ENCODE assay signal across 7 cellular contexts in genomic region chr17:68208651-68209050, GRCh38. TPM values are rescaled to one million over a fixed set of nuclear protein-coding genes. Genes with fewer than 3 reads are reported as not detected.
A peak's percentile ranks its signal among the peaks of the same experiment; 100 is the strongest.
DNase-seq lines count a peak whose midpoint lies in the region; ATAC-seq and TF ChIP-seq lines count a peak whose summit lies in the region.
"Not testable (repeated sequence)": the region's sequence is repeated elsewhere in the genome, so short reads cannot be mapped to it uniquely, and the experiment has no call there.

No MANE protein-coding gene starts in this region.

- not testable (repeated sequence) for TF ChIP-seq CTCF in activated B cell treated with CpG ODN at 0.5 μM for 24 hours (IDR thresholded peaks at IDR 0.05); progenitor cell of endocrine pancreas (IDR thresholded peaks at IDR 0.05; ENCODE audit: unreplicated experiment)

- H3K36me3 ChIP-seq in BLaER1: peaks cover 42% of the 10 kb centered on the region
- peaks cover 0 to 12% (median 0%) of the 10 kb centered on the region in 3 experiments for H3K36me3 ChIP-seq in naive thymus-derived CD4-positive, alpha-beta T cell (ENCODE audit: control insufficient read depth in 2 of 3, insufficient read depth in 3 of 3, low read length in 3 of 3)

- POLR2A ChIA-PET in activated B cell treated with CpG ODN at 0.5 μM for 24 hours (lab: Charles Lee): interaction anchor here (0.5 to 8.5 kb wide), 5 partner anchors 25 to 83 kb away, joined by 3 to 145 read pairs (median 4); partner anchors contain the start of genes AMZ2 and ARSG
- POLR2A ChIA-PET in naive thymus-derived CD4-positive, alpha-beta T cell (lab: Charles Lee): interaction anchor here (0.5 to 4.8 kb wide), 6 partner anchors 11 to 141 kb away, joined by 3 to 36 read pairs (median 4); partner anchors contain the start of gene AMZ2

- not testable (repeated sequence) for H3K27me3 Mint-ChIP-seq in IgD-negative memory B cell; activated B cell treated with CpG ODN at 0.5 μM for 24 hours; activated T-helper 1 cell treated with anti-CD3 and anti-CD28 coated beads, Interleukin-12 subunit alpha, Interleukin-12 subunit beta, Interleukin-2, Interleukin-4 antibody, amounts not matched to agents 30 ng/mL and 10 ng/mL and 1 ng/mL, durations not matched to agents 14 hours and 24 hours and 36 hours (ENCODE audit: insufficient read depth); naive thymus-derived CD4-positive, alpha-beta T cell; progenitor cell of endocrine pancreas

- H3K27me3 ChIP-seq in BLaER1: peaks cover 11% of the 10 kb centered on the region; the same call in 1 of the 2 replicates
- H3K27me3 ChIP-seq in naive thymus-derived CD4-positive, alpha-beta T cell (ENCODE audit: control insufficient read depth in 2 of 2, insufficient read depth in 2 of 2, low read length in 2 of 2): not testable (repeated sequence)

- not testable (repeated sequence) for H3K9ac ChIP-seq in BLaER1

- H3K9me3 Mint-ChIP-seq in IgD-negative memory B cell; activated B cell treated with CpG ODN at 0.5 μM for 24 hours; activated T-helper 1 cell treated with anti-CD3 and anti-CD28 coated beads, Interleukin-12 subunit alpha, Interleukin-12 subunit beta, Interleukin-2, Interleukin-4 antibody, amounts not matched to agents 30 ng/mL and 10 ng/mL and 1 ng/mL, durations not matched to agents 14 hours and 24 hours and 36 hours; naive thymus-derived CD4-positive, alpha-beta T cell; progenitor cell of endocrine pancreas (ENCODE audit: low read depth): not testable (repeated sequence)

- not testable (repeated sequence) for DNase-seq in activated B cell treated with CpG ODN at 0.5 μM for 24 hours; activated T-helper 1 cell treated with anti-CD3 and anti-CD28 coated beads, Interleukin-12 subunit alpha, Interleukin-12 subunit beta, Interleukin-2, Interleukin-4 antibody, amounts not matched to agents 30 ng/mL and 10 ng/mL and 1 ng/mL, durations not matched to agents 14 hours and 24 hours and 36 hours (ENCODE audit: low spot score); naive thymus-derived CD4-positive, alpha-beta T cell; progenitor cell of endocrine pancreas (ENCODE audit: low spot score, unreplicated experiment)
- DNase-seq in ecto neural progenitor cell (ENCODE audit: low spot score): peak; percentile 28

- intact Hi-C loops in activated B cell treated with CpG ODN at 0.5 μM for 24 hours (cut with micrococcal nuclease): loop anchor here (10.0 kb wide), 1 partner anchor 394 kb away; no protein-coding TSS in a partner anchor
- intact Hi-C loops in activated T-helper 1 cell treated with anti-CD3 and anti-CD28 coated beads, Interleukin-12 subunit alpha, Interleukin-12 subunit beta, Interleukin-2, Interleukin-4 antibody, amounts not matched to agents 30 ng/mL and 10 ng/mL and 1 ng/mL, durations not matched to agents 14 hours and 24 hours and 36 hours (cut with micrococcal nuclease): loop anchor here (5.0 to 10.0 kb wide), 2 partner anchors 214 to 1906 kb away; partner anchors contain the start of genes C17orf58 and PRKCA
- intact Hi-C loops in naive thymus-derived CD4-positive, alpha-beta T cell (cut with micrococcal nuclease): loop anchor here (5.0 to 10.0 kb wide), 3 partner anchors 106 to 304 kb away; partner anchors contain the start of gene PRKAR1A (in 1 of the 2)

- H3K36me3 Mint-ChIP-seq in IgD-negative memory B cell (peaks cover 12% of the 10 kb centered on the region), activated B cell treated with CpG ODN at 0.5 μM for 24 hours (ENCODE audit: low read depth) (peaks cover 47% of the 10 kb centered on the region), progenitor cell of endocrine pancreas (ENCODE audit: insufficient read depth) (peaks cover 18% of the 10 kb centered on the region)
- peaks cover 26% of the 10 kb centered on the region for H3K36me3 Mint-ChIP-seq in activated T-helper 1 cell treated with anti-CD3 and anti-CD28 coated beads, Interleukin-12 subunit alpha, Interleukin-12 subunit beta, Interleukin-2, Interleukin-4 antibody, amounts not matched to agents 30 ng/mL and 10 ng/mL and 1 ng/mL, durations not matched to agents 14 hours and 24 hours and 36 hours (ENCODE audit: low read depth)
- peaks cover 9 to 38% (median 19%) of the 10 kb centered on the region in 5 donors for H3K36me3 Mint-ChIP-seq in naive thymus-derived CD4-positive, alpha-beta T cell

- CTCF ChIA-PET in activated B cell treated with CpG ODN at 0.5 μM for 24 hours (lab: Charles Lee): not testable (repeated sequence)
- CTCF ChIA-PET in naive thymus-derived CD4-positive, alpha-beta T cell (lab: Charles Lee): interaction anchor here (0.8 to 1.1 kb wide), 2 partner anchors 37 to 223 kb away, joined by 3 to 5 read pairs; no protein-coding TSS in a partner anchor

- H3K27ac Mint-ChIP-seq in IgD-negative memory B cell: peak overlapping the region in 2 of 3 donors; percentile 32 to 73
- H3K27ac Mint-ChIP-seq in activated B cell treated with CpG ODN at 0.5 μM for 24 hours: peak overlapping the region; percentile 59
- H3K27ac Mint-ChIP-seq in activated T-helper 1 cell treated with anti-CD3 and anti-CD28 coated beads, Interleukin-12 subunit alpha, Interleukin-12 subunit beta, Interleukin-2, Interleukin-4 antibody, amounts not matched to agents 30 ng/mL and 10 ng/mL and 1 ng/mL, durations not matched to agents 14 hours and 24 hours and 36 hours: not testable (repeated sequence)
- H3K27ac Mint-ChIP-seq in naive thymus-derived CD4-positive, alpha-beta T cell: peak overlapping the region in 3 of 9 donors; percentile 51 to 60 (median 57)
- H3K27ac Mint-ChIP-seq in progenitor cell of endocrine pancreas: peak overlapping the region; percentile 50

- H3K4me1 ChIP-seq in BLaER1: peaks cover 54% of the 10 kb centered on the region
- not testable (repeated sequence) for H3K4me1 ChIP-seq in naive thymus-derived CD4-positive, alpha-beta T cell (ENCODE audit: control insufficient read depth in 2 of 2, insufficient read depth in 2 of 2, low read length in 2 of 2)

- H3K4me2 ChIP-seq in BLaER1: peak overlapping the region; percentile 19; the same call in 1 of the 2 replicates

- H3K4me3 Mint-ChIP-seq in IgD-negative memory B cell (peak overlapping the region in 2 of 4 donors; percentile 28 to 69), progenitor cell of endocrine pancreas (ENCODE audit: low read depth) (peak overlapping the region; percentile 38)
- H3K4me3 Mint-ChIP-seq in activated B cell treated with CpG ODN at 0.5 μM for 24 hours: not testable (repeated sequence)
- H3K4me3 Mint-ChIP-seq in activated T-helper 1 cell treated with anti-CD3 and anti-CD28 coated beads, Interleukin-12 subunit alpha, Interleukin-12 subunit beta, Interleukin-2, Interleukin-4 antibody, amounts not matched to agents 30 ng/mL and 10 ng/mL and 1 ng/mL, durations not matched to agents 14 hours and 24 hours and 36 hours: peak overlapping the region; percentile 12
- H3K4me3 Mint-ChIP-seq in naive thymus-derived CD4-positive, alpha-beta T cell: peak overlapping the region in 7 of 10 donors; percentile 11 to 64 (median 53)

- not testable (repeated sequence) for H4K20me1 ChIP-seq in BLaER1

- ATAC-seq in activated B cell treated with CpG ODN at 0.5 μM for 24 hours (ENCODE audit: low read depth); naive thymus-derived CD4-positive, alpha-beta T cell: not testable (repeated sequence)

- H3K4me1 Mint-ChIP-seq in IgD-negative memory B cell: peaks cover 21 to 36% (median 33%) of the 10 kb centered on the region in 3 donors
- peaks cover 53% of the 10 kb centered on the region for H3K4me1 Mint-ChIP-seq in activated B cell treated with CpG ODN at 0.5 μM for 24 hours
- H3K4me1 Mint-ChIP-seq in activated T-helper 1 cell treated with anti-CD3 and anti-CD28 coated beads, Interleukin-12 subunit alpha, Interleukin-12 subunit beta, Interleukin-2, Interleukin-4 antibody, amounts not matched to agents 30 ng/mL and 10 ng/mL and 1 ng/mL, durations not matched to agents 14 hours and 24 hours and 36 hours (ENCODE audit: low read depth): peaks cover 45% of the 10 kb centered on the region
- H3K4me1 Mint-ChIP-seq in naive thymus-derived CD4-positive, alpha-beta T cell: peaks cover 24 to 50% (median 46%) of the 10 kb centered on the region in 7 donors
- not testable (repeated sequence) for H3K4me1 Mint-ChIP-seq in progenitor cell of endocrine pancreas (ENCODE audit: low read depth)

- not testable (repeated sequence) for H3K9me3 ChIP-seq in BLaER1; naive thymus-derived CD4-positive, alpha-beta T cell (ENCODE audit: control insufficient read depth in 2 of 3, low read length in 3 of 3)

- H3K4me3 ChIP-seq in BLaER1; naive thymus-derived CD4-positive, alpha-beta T cell (ENCODE audit: low read length): not testable (repeated sequence)

- not testable (repeated sequence) for H3K27ac ChIP-seq in BLaER1; naive thymus-derived CD4-positive, alpha-beta T cell (ENCODE audit: low read depth, low read length)

RNA-seq across cellular contexts. Expression of gene AMZ2, which starts 39.2 kb away (rescaled TPM):
- 80.0 TPM for polyA plus RNA-seq in IgD-negative memory B cell
- total RNA-seq in activated B cell treated with CpG ODN at 0.5 μM for 24 hours: 42.1 and 55.4 TPM in 2 replicates
- total RNA-seq in activated T-helper 1 cell treated with anti-CD3 and anti-CD28 coated beads, Interleukin-12 subunit alpha, Interleukin-12 subunit beta, Interleukin-2, Interleukin-4 antibody, amounts not matched to agents 30 ng/mL and 10 ng/mL and 1 ng/mL, durations not matched to agents 14 hours and 24 hours and 36 hours: 67.3 and 75.7 TPM in 2 replicates
- 10 to 100 TPM; 47.6 to 85.5 (median 73.8) TPM for total RNA-seq in naive thymus-derived CD4-positive, alpha-beta T cell
- 100 to 1,000 TPM in 1 of 2 donors, 10 to 100 TPM in 1; 98.4 to 103 TPM for polyA plus RNA-seq in naive thymus-derived CD4-positive, alpha-beta T cell
- total RNA-seq in progenitor cell of endocrine pancreas: 58.3 and 61.4 TPM in 2 replicates
